20 cellular contexts compared by ENCODE assay signal in genomic region chr18:42045346-42045745, GRCh38.
A peak's percentile ranks its signal among the peaks of the same experiment; 100 is the strongest.
DNase-seq lines count a peak whose midpoint lies in the region; ATAC-seq, FAIRE-seq and TF ChIP-seq lines count a peak whose summit lies in the region.
"Had no signal": no experiment of that assay in that cellular context is flagged by ENCODE, and none has a peak within 500 bp of the region (broad histone marks: within the 10 kb centered on the region; RNA-seq: fewer than 3 reads in every experiment).

No MANE protein-coding gene starts in this region.

- TF ChIP-seq RAD21 in HepG2 (CRISPR knock-in tag; IDR thresholded peaks at IDR 0.05), result no peak

- H3K9ac ChIP-seq in HepG2 (ENCODE audit: insufficient read depth, low read depth, low read length), result no peak overlapping the region

- H3K4me3 ChIP-seq in HepG2 (replicated peaks in 1 of 3; ENCODE audit: insufficient read depth in 1 of 3, low read depth in 2 of 3, low read length in 3 of 3) (no peak overlapping the region), right lobe of liver (no peak overlapping the region), left lung (no peak overlapping the region)
- H3K4me3 ChIP-seq: gastrocnemius medialis, thoracic aorta had no signal

- H4K20me1 ChIP-seq in HepG2 (ENCODE audit: insufficient read depth, low read length), result no peaks in the 10 kb centered on the region

- peaks cover 3% of the 10 kb centered on the region for H3K4me1 Mint-ChIP-seq in activated naive CD8-positive, alpha-beta T cell treated with anti-CD3 and anti-CD28 coated beads for 36 hours
- peaks cover 3% of the 10 kb centered on the region for H3K4me1 Mint-ChIP-seq in stimulated activated naive CD8-positive, alpha-beta T cell treated with anti-CD3 and anti-CD28 coated beads, Interleukin-15, Interleukin-2, amounts not matched to agents 100 ng/mL and 50 ng/mL, for 24 hours (ENCODE audit: low read depth)

- H3K9me3 Mint-ChIP-seq in activated naive CD8-positive, alpha-beta T cell treated with anti-CD3 and anti-CD28 coated beads for 36 hours, result no peaks in the 10 kb centered on the region
- no peaks in the 10 kb centered on the region for H3K9me3 Mint-ChIP-seq in stimulated activated naive CD8-positive, alpha-beta T cell treated with anti-CD3 and anti-CD28 coated beads, Interleukin-15, Interleukin-2, amounts not matched to agents 100 ng/mL and 50 ng/mL, for 24 hours
- H3K9me3 Mint-ChIP-seq: activated CD4-positive, alpha-beta T cell treated with anti-CD3 and anti-CD28 coated beads, Interleukin-2, amount 10 ng/mL, durations not matched to agents 24 days and 14 days; CD4-positive, alpha-beta T cell had no signal

- H3K27me3 Mint-ChIP-seq in activated naive CD8-positive, alpha-beta T cell treated with anti-CD3 and anti-CD28 coated beads for 36 hours, result no peaks in the 10 kb centered on the region
- no peaks in the 10 kb centered on the region for H3K27me3 Mint-ChIP-seq in stimulated activated naive CD8-positive, alpha-beta T cell treated with anti-CD3 and anti-CD28 coated beads, Interleukin-15, Interleukin-2, amounts not matched to agents 100 ng/mL and 50 ng/mL, for 24 hours
- H3K27me3 Mint-ChIP-seq: activated CD4-positive, alpha-beta T cell treated with anti-CD3 and anti-CD28 coated beads, Interleukin-2, amount 10 ng/mL, durations not matched to agents 24 days and 14 days; CD4-positive, alpha-beta T cell had no signal

- in situ Hi-C loops in HepG2 (cut with HindIII; ENCODE audit: extremely low pct_ligation_motif_present, low pct_unique_long_range_greater_than_20kb), result no loop called here

- no peaks in the 10 kb centered on the region for H3K27me3 ChIP-seq in HepG2 (ENCODE audit: control insufficient read depth in 1 of 2, insufficient read depth in 2 of 2, low read length in 2 of 2)
- H3K27me3 ChIP-seq in right lobe of liver, result no peaks in the 10 kb centered on the region
- H3K27me3 ChIP-seq in left lung, result no peaks in the 10 kb centered on the region
- H3K27me3 ChIP-seq: gastrocnemius medialis had no signal

- FAIRE-seq in HepG2 (lab: Jason Lieb, UNC), result no peak

- TF ChIP-seq EP300 in HepG2 (IDR thresholded peaks at IDR 0.05; ENCODE audit: low read depth in 2 of 2, low read length in 2 of 2), result no peak
- no peak for TF ChIP-seq EP300 in HepG2 (CRISPR knock-in tag; IDR thresholded peaks at IDR 0.05; ENCODE audit: borderline replicate concordance)

- H3K79me2 ChIP-seq in HepG2 (ENCODE audit: insufficient read depth, low read length), result no peaks in the 10 kb centered on the region

- H3K36me3 ChIP-seq in HepG2 (replicated peaks in 1 of 2; ENCODE audit: control insufficient read depth in 1 of 2, insufficient read depth in 2 of 2, low read length in 2 of 2) (peaks cover 4 to 17% of the 10 kb centered on the region in 2 experiments), right lobe of liver (peaks cover 0 to 19% (median 4%) of the 10 kb centered on the region in 4 donors), left lung (peaks cover 0 to 41% of the 10 kb centered on the region in 2 donors)

- peak; percentile 13 for DNase-seq in HepG2 (ENCODE audit: low spot score)
- DNase-seq in right lobe of liver, result no peak
- DNase-seq in activated naive CD8-positive, alpha-beta T cell treated with anti-CD3 and anti-CD28 coated beads for 36 hours, result no peak
- DNase-seq in fibroblast of gingiva (ENCODE audit: low read depth), result peak; percentile 2
- no peak for DNase-seq in left lung
- DNase-seq in Right ventricle myocardium superior, result no peak
- DNase-seq: ACHN; activated CD4-positive, alpha-beta T cell treated with anti-CD3 and anti-CD28 coated beads, Interleukin-2, amount 10 ng/mL, durations not matched to agents 24 days and 14 days; activated naive CD4-positive, alpha-beta T cell; CD4-positive, alpha-beta T cell; cortex of kidney; DMS79; gastrocnemius medialis; Karpas-422; kidney glomerular epithelial cell; NCI-H1105 treated with DMSO at 0.1 percent for 48 hours; NCI-H2081 treated with DMSO at 0.1 percent for 48 hours had no signal

- intact Hi-C loops in HepG2 (cut with micrococcal nuclease; ENCODE audit: unreplicated experiment), result no loop called here
- intact Hi-C loops in right lobe of liver (cut with DNase I), result no loop called here
- intact Hi-C loops in left lung (cut with DNase I), result no loop called here
- intact Hi-C loops in Right ventricle myocardium superior (cut with DNase I), result no loop called here

- peaks cover 21% of the 10 kb centered on the region for H3K4me1 ChIP-seq in HepG2 (ENCODE audit: insufficient read depth, low read length)
- H3K4me1 ChIP-seq in right lobe of liver, result no peaks in the 10 kb centered on the region
- peaks cover 0 to 9% of the 10 kb centered on the region in 2 donors for H3K4me1 ChIP-seq in left lung
- H3K4me1 ChIP-seq: gastrocnemius medialis had no signal

- H3K9me3 ChIP-seq in HepG2 (ENCODE audit: low read length) (no peaks in the 10 kb centered on the region), right lobe of liver (no peaks in the 10 kb centered on the region), left lung (no peaks in the 10 kb centered on the region)
- H3K9me3 ChIP-seq: gastrocnemius medialis, thoracic aorta had no signal

- H3K27ac Mint-ChIP-seq in activated naive CD8-positive, alpha-beta T cell treated with anti-CD3 and anti-CD28 coated beads for 36 hours, result peak overlapping the region; percentile 40
- peak overlapping the region; percentile 1 for H3K27ac Mint-ChIP-seq in stimulated activated naive CD8-positive, alpha-beta T cell treated with anti-CD3 and anti-CD28 coated beads, Interleukin-15, Interleukin-2, amounts not matched to agents 100 ng/mL and 50 ng/mL, for 24 hours
- H3K27ac Mint-ChIP-seq: activated CD4-positive, alpha-beta T cell treated with anti-CD3 and anti-CD28 coated beads, Interleukin-2, amount 10 ng/mL, durations not matched to agents 24 days and 14 days; CD4-positive, alpha-beta T cell had no signal

- TF ChIP-seq POLR2A in HepG2 (IDR thresholded peaks at IDR 0.05; ENCODE audit: insufficient read depth in 1 of 2, low read depth in 2 of 2, low read length in 2 of 2), result no peak
- no peak for TF ChIP-seq POLR2A in right lobe of liver (IDR thresholded peaks at IDR 0.05)

- ATAC-seq in HepG2 (no peak), right lobe of liver (no peak), GM21619 (IDR thresholded peaks at IDR 0.05; ENCODE audit: unreplicated experiment) (no peak), left lung (no peak), Right ventricle myocardium superior (ENCODE audit: poor library complexity) (no peak)
- ATAC-seq: gastrocnemius medialis had no signal

- H3K4me3 Mint-ChIP-seq in activated naive CD8-positive, alpha-beta T cell treated with anti-CD3 and anti-CD28 coated beads for 36 hours, result no peak overlapping the region
- no peak overlapping the region for H3K4me3 Mint-ChIP-seq in stimulated activated naive CD8-positive, alpha-beta T cell treated with anti-CD3 and anti-CD28 coated beads, Interleukin-15, Interleukin-2, amounts not matched to agents 100 ng/mL and 50 ng/mL, for 24 hours
- H3K4me3 Mint-ChIP-seq: activated CD4-positive, alpha-beta T cell treated with anti-CD3 and anti-CD28 coated beads, Interleukin-2, amount 10 ng/mL, durations not matched to agents 24 days and 14 days; CD4-positive, alpha-beta T cell had no signal

- TF ChIP-seq CTCF in HepG2 (CRISPR knock-in tag; IDR thresholded peaks at IDR 0.05) (no peak), right lobe of liver (IDR thresholded peaks at IDR 0.05) (no peak), left lung (IDR thresholded peaks at IDR 0.05) (no peak)

- no TSS peak for BruUV-seq in HepG2 (replicated peaks; lab: Mats Ljungman, UMichigan)

- WGBS in HepG2 (ENCODE audit: low lambda C conversion rate), result 100% methylated on average over 1 of the region's 1 CpG
- WGBS in right lobe of liver (ENCODE audit: insufficient coverage, low coverage, low lambda C conversion rate, missing lambda C conversion rate), result 88% methylated on average over 1 of the region's 1 CpG

- CTCF ChIA-PET in HepG2 (lab: Yijun Ruan, JAX; ENCODE audit: low intra/inter-chr PET ratio, low total read pairs), result no interaction called here

- H3K4me2 ChIP-seq in HepG2 (ENCODE audit: low read depth, low read length), result no peak overlapping the region

- H3K36me3 Mint-ChIP-seq in activated naive CD8-positive, alpha-beta T cell treated with anti-CD3 and anti-CD28 coated beads for 36 hours, result peaks cover 19% of the 10 kb centered on the region
- H3K36me3 Mint-ChIP-seq in stimulated activated naive CD8-positive, alpha-beta T cell treated with anti-CD3 and anti-CD28 coated beads, Interleukin-15, Interleukin-2, amounts not matched to agents 100 ng/mL and 50 ng/mL, for 24 hours (ENCODE audit: low read depth), result peaks cover 40% of the 10 kb centered on the region

- no peak overlapping the region for H3K27ac ChIP-seq in HepG2 (ENCODE audit: extremely low read length, insufficient read depth, low read length)
- H3K27ac ChIP-seq in right lobe of liver, result no peak overlapping the region
- H3K27ac ChIP-seq in left lung, result no peak overlapping the region
- H3K27ac ChIP-seq: gastrocnemius medialis, thoracic aorta had no signal

- no peak overlapping the region for H2AFZ ChIP-seq in HepG2 (ENCODE audit: low read length)

- POLR2A ChIA-PET in HepG2 (lab: Yijun Ruan, JAX), result no interaction called here

TF ChIP-seq in HepG2, 621 proteins besides CTCF, POLR2A, EP300 and RAD21:
- no peak for TF ChIP-seq ZBTB20 (CRISPR knock-in tag; IDR thresholded peaks at IDR 0.05; ENCODE audit: borderline replicate concordance, low read depth)
- TF ChIP-seq RARA (CRISPR knock-in tag; IDR thresholded peaks at IDR 0.05), result 0 out of 2 replicates have a peak, but pooled peaks have one; percentile 5

Comparison
In these comparisons a context has a peak if more than half of its experiments do, and no peak if none do; other contexts are left out.
1. DNase-seq: peak in HepG2 (single experiment) and fibroblast of gingiva (single experiment); none in right lobe of liver (0 of 3), activated naive CD8-positive, alpha-beta T cell treated with anti-CD3 and anti-CD28 coated beads for 36 hours (single experiment), left lung (0 of 2) and Right ventricle myocardium superior (single experiment).